14 cellular contexts compared by ENCODE assay signal in genomic region chr6:29886686-29887085, GRCh38. TPM values are rescaled to one million over a fixed set of nuclear protein-coding genes. Genes with fewer than 3 reads are reported as not detected.
DNase-seq lines count a peak whose midpoint lies in the region; ATAC-seq, FAIRE-seq and TF ChIP-seq lines count a peak whose summit lies in the region.
"Had no signal": no experiment of that assay in that cellular context is flagged by ENCODE, and none has a peak within 500 bp of the region (broad histone marks: within the 10 kb centered on the region; RNA-seq: fewer than 3 reads in every experiment).

No MANE protein-coding gene starts in this region.

- H4K20me1 ChIP-seq in BLaER1 (no peaks in the 10 kb centered on the region), GM23248 (ENCODE audit: insufficient read depth) (no peaks in the 10 kb centered on the region), GM12878 (ENCODE audit: control insufficient read depth, insufficient read depth) (no peaks in the 10 kb centered on the region)

- peak overlapping the region; percentile 79; the same call in 1 of the 2 replicates for H3K9ac ChIP-seq in BLaER1
- H3K9ac ChIP-seq in GM23248: no peak overlapping the region
- peak overlapping the region; percentile 92 for H3K9ac ChIP-seq in GM12878 (ENCODE audit: control insufficient read depth, insufficient read depth, low read length)

- H3K4me2 ChIP-seq in BLaER1 (peak overlapping the region; percentile 84; the same call in 1 of the 2 replicates), GM23248 (ENCODE audit: unreplicated experiment) (no peak overlapping the region), GM12878 (ENCODE audit: control insufficient read depth, insufficient read depth) (peak overlapping the region; percentile 79)

- H3K9me2 ChIP-seq in GM23248 (ENCODE audit: insufficient read depth): no peaks in the 10 kb centered on the region

- FAIRE-seq in GM12878 (lab: Jason Lieb, UNC) (no peak), HTR-8/SVneo (lab: Jason Lieb, UNC) (no peak)

- TF ChIP-seq EP300 in GM12878 (IDR thresholded peaks at IDR 0.05; ENCODE audit: borderline replicate concordance in 1 of 2, control insufficient read depth in 1 of 2, low read depth in 2 of 2, low read length in 2 of 2) (no peak), gastroesophageal sphincter (IDR thresholded peaks at IDR 0.05) (no peak)

- H2AFZ ChIP-seq in GM23248 (peak overlapping the region; percentile 92; the same call in 1 of the 2 replicates), GM12878 (ENCODE audit: control insufficient read depth, low read depth, low read length) (peak overlapping the region; percentile 23; the same call in 1 of the 2 replicates)

- H3K36me3 ChIP-seq in BLaER1 (no peaks in the 10 kb centered on the region), GM23248 (ENCODE audit: low read depth) (no peaks in the 10 kb centered on the region), GM12878 (ENCODE audit: control insufficient read depth in 2 of 2, insufficient read depth in 2 of 2, low read length in 1 of 2) (no peaks in the 10 kb centered on the region), muscle layer of duodenum (ENCODE audit: control insufficient read depth in 1 of 2, insufficient read depth in 2 of 2, low read length in 2 of 2) (peaks cover 0 to 5% of the 10 kb centered on the region in 2 donors), gastroesophageal sphincter (no peaks in the 10 kb centered on the region)
- H3K36me3 ChIP-seq: stomach had no signal

- H3K4me3 ChIP-seq in BLaER1: peak overlapping the region; percentile 72
- no peak overlapping the region for H3K4me3 ChIP-seq in GM23248
- peak overlapping the region; percentile 86; the same call in 1 of the 2 replicates for H3K4me3 ChIP-seq in GM12878
- H3K4me3 ChIP-seq in muscle layer of duodenum (ENCODE audit: low read depth in 1 of 2, low read length in 2 of 2): peak overlapping the region; percentile 74 to 78
- H3K4me3 ChIP-seq in gastroesophageal sphincter: no peak overlapping the region

- TSS peak; percentile 72 for BruUV-seq in GM12878 (replicated peaks; lab: Mats Ljungman, UMichigan)

- in situ Hi-C loops in GM23248 (cut with MboI): no loop called here
- in situ Hi-C loops in GM12878 (cut with MboI): no loop called here

- POLR2A ChIA-PET in GM12878 (lab: Charles Lee): interaction anchor here (0.6 to 0.9 kb wide), 2 partner anchors 79 to 439 kb away, joined by 3 read pairs; no protein-coding TSS in a partner anchor

- TF ChIP-seq CTCF in GM12878 (IDR thresholded peaks at IDR 0.05 in 2 of 3, conservative IDR thresholded peaks at IDR 0.05 in 1 of 3; ENCODE audit: control insufficient read depth in 2 of 3, extremely low read depth in 1 of 3, insufficient read depth in 1 of 3, low read depth in 3 of 3, low read length in 3 of 3): no peak
- no peak for TF ChIP-seq CTCF in gastroesophageal sphincter (IDR thresholded peaks at IDR 0.05)

- RAD21 ChIA-PET in GM12878 (lab: Charles Lee; ENCODE audit: unreplicated experiment): interaction anchor here (0.6 to 1.7 kb wide), 2 partner anchors 78 to 80 kb away, joined by 3 to 5 read pairs; no protein-coding TSS in a partner anchor

- TF ChIP-seq POLR2A in GM12878 (IDR thresholded peaks at IDR 0.05; ENCODE audit: low read depth, low read length) (no peak), gastroesophageal sphincter (IDR thresholded peaks at IDR 0.05) (no peak)

- no peaks in the 10 kb centered on the region for H3F3A ChIP-seq in GM23248 (ENCODE audit: insufficient read depth)

- 0 out of 2 replicates have a peak, but pooled peaks cover 7% of the 10 kb centered on the region for H3K9me3 ChIP-seq in BLaER1
- no peaks in the 10 kb centered on the region for H3K9me3 ChIP-seq in GM23248 (ENCODE audit: low read depth)
- H3K9me3 ChIP-seq in GM12878 (replicated peaks; ENCODE audit: control insufficient read depth, insufficient read depth, low read length): no peaks in the 10 kb centered on the region; the same call in 2 of the 3 replicates
- H3K9me3 ChIP-seq in muscle layer of duodenum (ENCODE audit: control insufficient read depth in 1 of 2, low read length in 2 of 2): no peaks in the 10 kb centered on the region
- no peaks in the 10 kb centered on the region for H3K9me3 ChIP-seq in gastroesophageal sphincter
- H3K9me3 ChIP-seq: stomach had no signal

- 61 to 65% methylated on average over 5 of the region's 5 CpGs for WGBS in GM23248 (ENCODE audit: low coverage in 1 of 2, low lambda C conversion rate in 2 of 2, missing lambda C conversion rate in 2 of 2), 2 experiments
- 1% methylated on average over 5 of the region's 5 CpGs for WGBS in GM12878 (ENCODE audit: insufficient coverage, insufficient replicate concordance, low lambda C conversion rate, missing lambda C conversion rate)
- WGBS in gastroesophageal sphincter (ENCODE audit: low coverage in 1 of 2), 2 donors: 51 to 64% methylated on average over 5 of the region's 5 CpGs

- H3K27me3 ChIP-seq in BLaER1: peaks cover 30% of the 10 kb centered on the region
- H3K27me3 ChIP-seq in GM23248 (replicated peaks; ENCODE audit: insufficient read depth): no peaks in the 10 kb centered on the region
- H3K27me3 ChIP-seq in GM12878 (replicated peaks in 1 of 2; ENCODE audit: control insufficient read depth in 2 of 2, insufficient read depth in 2 of 2, low read length in 1 of 2): no peaks in the 10 kb centered on the region
- no peaks in the 10 kb centered on the region for H3K27me3 ChIP-seq in muscle layer of duodenum (ENCODE audit: low read depth, low read length)
- H3K27me3 ChIP-seq in gastroesophageal sphincter: no peaks in the 10 kb centered on the region
- H3K27me3 ChIP-seq: stomach had no signal

- H3K27ac ChIP-seq in BLaER1: no peak overlapping the region; the same call in 1 of the 2 replicates
- H3K27ac ChIP-seq in GM23248: no peak overlapping the region
- H3K27ac ChIP-seq in GM12878 (ENCODE audit: control insufficient read depth, insufficient read depth): peak overlapping the region; percentile 75
- H3K27ac ChIP-seq in muscle layer of duodenum (ENCODE audit: low read length): peak overlapping the region; percentile 92
- peak overlapping the region in 2 of 4 donors; percentile 83 to 97 for H3K27ac ChIP-seq in gastroesophageal sphincter

- DNase-seq in GM23248: no peak
- DNase-seq in GM12878 (ENCODE audit: low read depth, low spot score): no peak
- DNase-seq in HTR-8/SVneo (ENCODE audit: insufficient read length, low spot score): no peak
- DNase-seq: DMS 273 treated with DMSO at 0.1 percent for 48 hours; midbrain; NCI-H1436 treated with DMSO at 0.1 percent for 48 hours; NK-92 treated with Interleukin-12 subunit alpha and Interleukin-12 subunit beta, amount 100 ng/mL, for 24 hours; T1000 had no signal

- intact Hi-C loops in GM12878 (cut with micrococcal nuclease; ENCODE audit: unreplicated experiment): loop anchor here (1.0 kb wide), 1 partner anchor 55 kb away; no protein-coding TSS in a partner anchor

- H3K4me1 ChIP-seq in BLaER1: peaks cover 8% of the 10 kb centered on the region; the same call in 1 of the 2 replicates
- H3K4me1 ChIP-seq in GM23248 (ENCODE audit: insufficient read depth): 0 out of 2 replicates have a peak, but pooled peaks cover 3% of the 10 kb centered on the region
- no peaks in the 10 kb centered on the region for H3K4me1 ChIP-seq in GM12878 (ENCODE audit: control insufficient read depth, insufficient read depth, low read length)
- peaks cover 3 to 8% of the 10 kb centered on the region in 2 donors for H3K4me1 ChIP-seq in muscle layer of duodenum (ENCODE audit: control insufficient read depth in 1 of 2, insufficient read depth in 2 of 2, low read length in 2 of 2)
- H3K4me1 ChIP-seq in gastroesophageal sphincter: peaks cover 0 to 3% (median 0%) of the 10 kb centered on the region in 3 donors

- SMC1A ChIA-PET in GM12878 (lab: Charles Lee; ENCODE audit: uncharacterized antibody, unreplicated experiment): interaction anchor here (0.6 to 1.8 kb wide), 6 partner anchors 18 to 119 kb away, joined by 3 to 11 read pairs (median 4); partner anchors contain the start of gene HLA-A

- ATAC-seq in GM12878 (peak; percentile 1; the same call in 1 of the 3 replicates), HG03378 (IDR thresholded peaks at IDR 0.05; ENCODE audit: unreplicated experiment) (no peak), HG02870 (IDR thresholded peaks at IDR 0.05; ENCODE audit: unreplicated experiment) (no peak), gastroesophageal sphincter (no peak)

- TF ChIP-seq RAD21 in GM12878 (IDR thresholded peaks at IDR 0.05; ENCODE audit: insufficient read depth, low read depth, low read length): no peak

- H3K79me2 ChIP-seq in GM23248 (ENCODE audit: insufficient read depth) (no peaks in the 10 kb centered on the region), GM12878 (ENCODE audit: control insufficient read depth, insufficient read depth, low read length) (peaks cover 11% of the 10 kb centered on the region)

- CTCF ChIA-PET in GM12878 (lab: Yijun Ruan, JAX): interaction anchor here (0.6 to 1.5 kb wide), 8 partner anchors 35 to 153 kb away, joined by 3 to 6 read pairs (median 4); no protein-coding TSS in a partner anchor

RNA-seq across cellular contexts. Expression of gene HLA-A, which starts 55.6 kb away (rescaled TPM):
- total RNA-seq in GM23248 (2014; rRNA removed; shearing (Covaris generic)): 546 and 634 TPM in 2 replicates
- polyA plus RNA-seq in GM23248 (2016; fragmentation: Nextera tagmentation; extraction: Ambion mirVana) (508 and 529 TPM in 2 replicates), GM12878 (2011; rRNA removed) (490 and 959 TPM in 2 replicates), GM12878 (2014; fragmentation: Illumina TruSeq; extraction: Trizol) (255 and 382 TPM in 2 replicates), GM12878 (2014; fragmentation: Nextera tagmentation; extraction: Ambion mirVana) (100 to 1,000 TPM; 129 to 329 TPM), GM12878 (2014; rRNA removed) (1,078 and 1,263 TPM in 2 replicates), GM12878 (2016; fragmentation: Nextera tagmentation; extraction: Ambion mirVana) (100 to 1,000 TPM; 699 to 799 TPM)
- 877 and 922 TPM in 2 replicates for total RNA-seq in GM12878 (2013; cell fraction: nucleolus; rRNA removed)
- total RNA-seq in GM12878 (2014; rRNA removed) (1,155 and 1,166 TPM in 2 replicates), GM12878 (2014; rRNA removed; fragmentation: Illumina TruSeq; extraction: Trizol) (455 and 468 TPM in 2 replicates), GM12878 (2021) (928 and 1,003 TPM in 2 replicates), gastroesophageal sphincter (100 to 1,000 TPM; 281 to 626 (median 424) TPM)
- 718 TPM for polyA plus RNA-seq in GM12878 (2011; ENCODE audit: low read depth)
- polyA plus RNA-seq in GM12878 (2011; cell fraction: cytosol; rRNA removed): 1,522 and 1,730 TPM in 2 replicates
- polyA plus RNA-seq in GM12878 (2011; cell fraction: nucleus; rRNA removed): 1,255 and 1,711 TPM in 2 replicates
- 1,065 and 1,243 TPM in 2 replicates for polyA plus RNA-seq in GM12878 (2012)
- 560 and 847 TPM in 2 replicates for polyA minus RNA-seq in GM12878 (2011; rRNA and poly(A)+ RNA removed)
- 323 and 371 TPM in 2 replicates for polyA minus RNA-seq in GM12878 (2011; cell fraction: cytosol; rRNA and poly(A)+ RNA removed)
- 239 and 260 TPM in 2 replicates for polyA minus RNA-seq in GM12878 (2011; cell fraction: nucleus; rRNA and poly(A)+ RNA removed)

RNA-seq across cellular contexts. Expression of gene HLA-G, which starts 59.1 kb away (rescaled TPM):
- total RNA-seq in GM23248 (2014; rRNA removed; shearing (Covaris generic)): not detected in 2 replicates
- polyA plus RNA-seq in GM23248 (2016; fragmentation: Nextera tagmentation; extraction: Ambion mirVana) (1.5 and 1.7 TPM in 2 replicates), GM12878 (2011; rRNA removed) (0.06 and 0.31 TPM in 2 replicates), GM12878 (2014; fragmentation: Illumina TruSeq; extraction: Trizol) (not detected in 2 replicates), GM12878 (2014; fragmentation: Nextera tagmentation; extraction: Ambion mirVana) (not detected), GM12878 (2014; rRNA removed) (0.10 TPM in 1 of 2 replicates, not detected in the other), GM12878 (2016; fragmentation: Nextera tagmentation; extraction: Ambion mirVana) (1 to 10 TPM; 2.0 to 2.9 TPM)
- not detected in 2 replicates for total RNA-seq in GM12878 (2013; cell fraction: nucleolus; rRNA removed)
- total RNA-seq in GM12878 (2014; rRNA removed) (not detected in 2 replicates), GM12878 (2014; rRNA removed; fragmentation: Illumina TruSeq; extraction: Trizol) (not detected in 2 replicates), GM12878 (2021) (0.88 and 1.3 TPM in 2 replicates), gastroesophageal sphincter (not detected)
- not detected for polyA plus RNA-seq in GM12878 (2011; ENCODE audit: low read depth)
- 0.07 and 0.12 TPM in 2 replicates for polyA plus RNA-seq in GM12878 (2011; cell fraction: cytosol; rRNA removed)
- 0.19 and 0.26 TPM in 2 replicates for polyA plus RNA-seq in GM12878 (2011; cell fraction: nucleus; rRNA removed)
- polyA plus RNA-seq in GM12878 (2012): 0.39 and 0.80 TPM in 2 replicates
- polyA minus RNA-seq in GM12878 (2011; rRNA and poly(A)+ RNA removed): not detected in 2 replicates
- not detected in 2 replicates for polyA minus RNA-seq in GM12878 (2011; cell fraction: cytosol; rRNA and poly(A)+ RNA removed)
- polyA minus RNA-seq in GM12878 (2011; cell fraction: nucleus; rRNA and poly(A)+ RNA removed): not detected in 2 replicates
- total RNA-seq: stomach had no signal

Comparison
In these comparisons a context has a peak if more than half of its experiments do, and no peak if none do; other contexts are left out.
1. H3K27ac ChIP-seq: peak in GM12878 (single experiment) and muscle layer of duodenum (single experiment); none in BLaER1 (single experiment) and GM23248 (single experiment).
2. H3K4me3 ChIP-seq: peak in BLaER1 (single experiment), GM12878 (single experiment) and muscle layer of duodenum (2 of 2); none in GM23248 (single experiment) and gastroesophageal sphincter (0 of 2).